12 cellular contexts compared by ENCODE assay signal in the genomic region with DNA sequence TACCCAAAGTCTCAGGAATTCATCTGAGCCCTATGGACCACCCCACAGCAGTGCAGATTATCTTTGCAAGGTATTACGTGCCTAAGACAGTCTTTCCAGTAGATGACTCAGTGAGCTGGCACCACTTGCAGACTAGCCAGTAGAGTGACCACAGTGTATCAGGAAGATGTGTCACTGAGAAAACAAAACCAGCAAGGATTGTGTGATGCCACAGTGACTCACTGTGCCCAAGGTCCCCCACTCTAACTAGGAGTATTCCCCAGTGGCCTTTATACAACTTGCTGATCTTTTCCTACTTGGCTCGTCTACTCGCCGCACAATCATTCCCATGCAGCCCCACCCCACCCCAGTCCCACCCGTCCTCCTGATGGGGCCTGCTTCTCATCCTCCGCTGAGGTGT. TPM values are rescaled to one million over a fixed set of nuclear protein-coding genes. Genes with fewer than 3 reads are reported as not detected.
DNase-seq lines count a peak whose midpoint lies in the region; ATAC-seq, FAIRE-seq and TF ChIP-seq lines count a peak whose summit lies in the region.
"Had no signal": no experiment of that assay in that cellular context is flagged by ENCODE, and none has a peak within 500 bp of the region (broad histone marks: within the 10 kb centered on the region; RNA-seq: fewer than 3 reads in every experiment).

No MANE protein-coding gene starts in this region.

- ATAC-seq in GM21528 (IDR thresholded peaks at IDR 0.05; ENCODE audit: low FRiP score, unreplicated experiment), result no peak

- H2BK15ac ChIP-seq in mesenchymal stem cell (ENCODE audit: low read depth, poor library complexity, severe bottlenecking), result peak overlapping the region; percentile 2

- H3K27me3 ChIP-seq in astrocyte (ENCODE audit: insufficient read depth, low read length) (no peaks in the 10 kb centered on the region), mesenchymal stem cell (ENCODE audit: control insufficient read depth in 1 of 2, insufficient read depth in 1 of 2, low read length in 2 of 2) (no peaks in the 10 kb centered on the region)
- H3K27me3 ChIP-seq: esophagus muscularis mucosa had no signal

- H3K27ac Mint-ChIP-seq in astrocyte (ENCODE audit: unreplicated experiment), result peak overlapping the region; percentile 80
- H3K27ac Mint-ChIP-seq: type B pancreatic cell had no signal

- H3K18ac ChIP-seq in mesenchymal stem cell (ENCODE audit: low read depth in 1 of 2, low read length in 2 of 2), result no peak overlapping the region

- peak; percentile 90 for DNase-seq in AG10803 (ENCODE audit: low read depth)
- peak; percentile 91 for DNase-seq in HPDE6-E6E7 (ENCODE audit: extremely low spot score)
- peak; percentile 97 for DNase-seq in astrocyte (ENCODE audit: low read depth)
- peak; percentile 78 for DNase-seq in mesenchymal stem cell
- DNase-seq in effector CD8-positive, alpha-beta T cell (lab: John Stamatoyannopoulos, UW), result no peak
- DNase-seq in posterior vena cava (ENCODE audit: low spot score), result no peak
- no peak for DNase-seq in nucleus accumbens (lab: John Stamatoyannopoulos, UW)
- DNase-seq: NCI-H446, psoas muscle had no signal

- intact Hi-C loops in posterior vena cava (cut with DNase I), result no loop called here

- no peak overlapping the region for H3K4me3 ChIP-seq in AG10803 (ENCODE audit: low read length)
- H3K4me3 ChIP-seq in astrocyte (ENCODE audit: insufficient read depth, low read depth, low read length), result no peak overlapping the region
- H3K4me3 ChIP-seq in mesenchymal stem cell (ENCODE audit: insufficient read depth in 1 of 2, low read depth in 1 of 2, low read length in 2 of 2), result no peak overlapping the region
- H3K4me3 ChIP-seq: esophagus muscularis mucosa, psoas muscle had no signal

- H3K79me1 ChIP-seq in mesenchymal stem cell (replicated peaks; ENCODE audit: low read length, poor library complexity, severe bottlenecking), result no peaks in the 10 kb centered on the region

- H2BK120ac ChIP-seq in mesenchymal stem cell (ENCODE audit: low read depth, low read length), result no peak overlapping the region

- no peaks in the 10 kb centered on the region for H3K36me3 Mint-ChIP-seq in astrocyte (ENCODE audit: low read depth, unreplicated experiment)
- H3K36me3 Mint-ChIP-seq: type B pancreatic cell had no signal

- H3K79me2 ChIP-seq in astrocyte (ENCODE audit: insufficient read depth, low read length), result no peaks in the 10 kb centered on the region

- peaks cover 29% of the 10 kb centered on the region for H3K4me1 Mint-ChIP-seq in astrocyte (ENCODE audit: low read depth, unreplicated experiment)

- no peak overlapping the region for H3K4ac ChIP-seq in mesenchymal stem cell (ENCODE audit: low read depth in 1 of 2, low read length in 2 of 2)

- H3K4me1 ChIP-seq in astrocyte (ENCODE audit: insufficient read depth, low read length) (peaks cover 30% of the 10 kb centered on the region), mesenchymal stem cell (ENCODE audit: control insufficient read depth, insufficient read depth, low read depth, low read length) (peaks cover 12% of the 10 kb centered on the region)
- H3K4me1 ChIP-seq: psoas muscle had no signal

- H4K8ac ChIP-seq in mesenchymal stem cell (ENCODE audit: low read length), result no peak overlapping the region

- H3K4me3 Mint-ChIP-seq in astrocyte (ENCODE audit: unreplicated experiment), result peak overlapping the region; percentile 20
- H3K4me3 Mint-ChIP-seq: type B pancreatic cell had no signal

- H3K27me3 Mint-ChIP-seq in astrocyte (ENCODE audit: low read depth, unreplicated experiment), result no peaks in the 10 kb centered on the region

- H3K9ac ChIP-seq in astrocyte (ENCODE audit: low read length) (peak overlapping the region; percentile 10), mesenchymal stem cell (ENCODE audit: low read length) (no peak overlapping the region)

- WGBS in mesenchymal stem cell, result 38% methylated on average over 6 of the region's 6 CpGs

- peak; percentile 97 for FAIRE-seq in astrocyte (lab: Jason Lieb, UNC)

- H3K9me3 Mint-ChIP-seq in astrocyte (ENCODE audit: unreplicated experiment), result peaks cover 2% of the 10 kb centered on the region

- no peak overlapping the region for H2BK12ac ChIP-seq in mesenchymal stem cell (ENCODE audit: low read length in 2 of 2)

- H3K9me3 ChIP-seq in astrocyte (ENCODE audit: insufficient read depth, low read depth, low read length), result no peaks in the 10 kb centered on the region
- H3K9me3 ChIP-seq in mesenchymal stem cell (ENCODE audit: control insufficient read depth, low read length), result no peaks in the 10 kb centered on the region
- H3K9me3 ChIP-seq: psoas muscle had no signal

- H3K4me2 ChIP-seq in astrocyte (ENCODE audit: low read length) (peak overlapping the region; percentile 62), mesenchymal stem cell (ENCODE audit: low read length, poor library complexity, severe bottlenecking) (peak overlapping the region; percentile 19)

- TF ChIP-seq CTCF in AG10803 (conservative IDR thresholded peaks at IDR 0.05; ENCODE audit: low read length) (no peak), astrocyte (IDR thresholded peaks at IDR 0.05; ENCODE audit: insufficient read depth, low read depth, low read length) (no peak)

- no peak overlapping the region for H4K91ac ChIP-seq in mesenchymal stem cell (ENCODE audit: low read length)

- H2AK5ac ChIP-seq in mesenchymal stem cell (ENCODE audit: low read length, severe bottlenecking), result no peak overlapping the region

- H4K20me1 ChIP-seq in astrocyte (ENCODE audit: insufficient read depth, low read length), result no peaks in the 10 kb centered on the region

- H2AFZ ChIP-seq in astrocyte (ENCODE audit: low read depth, low read length), result no peak overlapping the region
- H2AFZ ChIP-seq in mesenchymal stem cell (ENCODE audit: low read depth, low read length), result no peak overlapping the region

- H3K36me3 ChIP-seq in astrocyte (ENCODE audit: insufficient read depth, low read length), result no peaks in the 10 kb centered on the region
- H3K36me3 ChIP-seq in mesenchymal stem cell (ENCODE audit: control insufficient read depth in 1 of 2, insufficient read depth in 2 of 2, low read depth in 1 of 2, low read length in 2 of 2), result no peaks in the 10 kb centered on the region
- H3K36me3 ChIP-seq: esophagus muscularis mucosa had no signal

- peak overlapping the region; percentile 34 for H3K27ac ChIP-seq in astrocyte (ENCODE audit: low read depth, low read length)
- no peak overlapping the region for H3K27ac ChIP-seq in mesenchymal stem cell (ENCODE audit: low read length, poor library complexity, severe bottlenecking)
- H3K27ac ChIP-seq: esophagus muscularis mucosa, psoas muscle had no signal

- H3K14ac ChIP-seq in mesenchymal stem cell (ENCODE audit: low read length in 2 of 2), result no peak overlapping the region

- no peak overlapping the region for H2BK5ac ChIP-seq in mesenchymal stem cell (ENCODE audit: low read depth, low read length, poor library complexity, severe bottlenecking)

- no peak overlapping the region for H3K23ac ChIP-seq in mesenchymal stem cell (ENCODE audit: low read length in 2 of 2)

RNA-seq across cellular contexts. Expression of a gene that starts 26.8 kb away (rescaled TPM):
- total RNA-seq in astrocyte (43.6 and 49.9 TPM in 2 replicates), posterior vena cava (10 to 100 TPM; 10.9 to 12.4 TPM)
- polyA plus RNA-seq in mesenchymal stem cell (2013, experiment 1 of 2), result 21.2 TPM
- polyA plus RNA-seq in mesenchymal stem cell (2013, experiment 2 of 2), result 20.4 TPM

RNA-seq across cellular contexts. Expression of a gene that starts 46.4 kb away (rescaled TPM):
- total RNA-seq in astrocyte (not detected in 2 replicates), posterior vena cava (under 1 TPM in 1 of 2 donors, not detected in 1; 0.56 TPM)
- polyA plus RNA-seq in mesenchymal stem cell (2013, experiment 1 of 2), result 0.07 TPM
- not detected for polyA plus RNA-seq in mesenchymal stem cell (2013, experiment 2 of 2)
- total RNA-seq: esophagus muscularis mucosa had no signal
- polyA plus RNA-seq: psoas muscle had no signal

Comparison
In these comparisons a context has a peak if more than half of its experiments do, and no peak if none do; other contexts are left out.
1. DNase-seq: peak in AG10803 (single experiment), HPDE6-E6E7 (single experiment), astrocyte (single experiment) and mesenchymal stem cell (single experiment); none in effector CD8-positive, alpha-beta T cell (single experiment), posterior vena cava (single experiment) and nucleus accumbens (0 of 56).